ENCODE assay signal across 1 cellular context in the genomic region with DNA sequence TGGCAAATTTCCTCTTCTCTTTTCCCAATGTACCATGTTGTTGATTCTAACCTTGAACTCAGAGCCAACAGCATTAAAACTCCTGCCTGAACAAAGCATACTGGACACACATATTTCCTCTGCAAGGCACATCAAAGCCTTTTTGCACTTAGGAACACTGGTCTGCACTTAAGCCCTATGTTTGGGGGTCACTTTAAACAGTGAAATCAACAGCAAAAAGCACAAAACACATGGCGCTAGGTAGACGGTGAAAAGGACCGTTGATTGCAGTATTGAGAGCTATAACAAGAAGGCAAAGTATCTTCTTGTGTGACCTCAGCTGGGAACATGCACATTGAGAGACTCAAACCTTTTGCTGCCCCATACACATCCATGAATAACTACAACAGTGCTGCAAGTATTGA.
A peak's percentile ranks its signal among the peaks of the same experiment; 100 is the strongest.
TF ChIP-seq lines count a peak whose summit lies in the region.

No MANE protein-coding gene starts in this region.

TF ChIP-seq in HepG2, 621 proteins besides CTCF, POLR2A, EP300 and RAD21 (continued from another document and continues in another):
- TF ChIP-seq, protein P1, sequence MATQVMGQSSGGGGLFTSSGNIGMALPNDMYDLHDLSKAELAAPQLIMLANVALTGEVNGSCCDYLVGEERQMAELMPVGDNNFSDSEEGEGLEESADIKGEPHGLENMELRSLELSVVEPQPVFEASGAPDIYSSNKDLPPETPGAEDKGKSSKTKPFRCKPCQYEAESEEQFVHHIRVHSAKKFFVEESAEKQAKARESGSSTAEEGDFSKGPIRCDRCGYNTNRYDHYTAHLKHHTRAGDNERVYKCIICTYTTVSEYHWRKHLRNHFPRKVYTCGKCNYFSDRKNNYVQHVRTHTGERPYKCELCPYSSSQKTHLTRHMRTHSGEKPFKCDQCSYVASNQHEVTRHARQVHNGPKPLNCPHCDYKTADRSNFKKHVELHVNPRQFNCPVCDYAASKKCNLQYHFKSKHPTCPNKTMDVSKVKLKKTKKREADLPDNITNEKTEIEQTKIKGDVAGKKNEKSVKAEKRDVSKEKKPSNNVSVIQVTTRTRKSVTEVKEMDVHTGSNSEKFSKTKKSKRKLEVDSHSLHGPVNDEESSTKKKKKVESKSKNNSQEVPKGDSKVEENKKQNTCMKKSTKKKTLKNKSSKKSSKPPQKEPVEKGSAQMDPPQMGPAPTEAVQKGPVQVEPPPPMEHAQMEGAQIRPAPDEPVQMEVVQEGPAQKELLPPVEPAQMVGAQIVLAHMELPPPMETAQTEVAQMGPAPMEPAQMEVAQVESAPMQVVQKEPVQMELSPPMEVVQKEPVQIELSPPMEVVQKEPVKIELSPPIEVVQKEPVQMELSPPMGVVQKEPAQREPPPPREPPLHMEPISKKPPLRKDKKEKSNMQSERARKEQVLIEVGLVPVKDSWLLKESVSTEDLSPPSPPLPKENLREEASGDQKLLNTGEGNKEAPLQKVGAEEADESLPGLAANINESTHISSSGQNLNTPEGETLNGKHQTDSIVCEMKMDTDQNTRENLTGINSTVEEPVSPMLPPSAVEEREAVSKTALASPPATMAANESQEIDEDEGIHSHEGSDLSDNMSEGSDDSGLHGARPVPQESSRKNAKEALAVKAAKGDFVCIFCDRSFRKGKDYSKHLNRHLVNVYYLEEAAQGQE (IDR thresholded peaks at IDR 0.05; ENCODE audit: borderline replicate concordance in 1 of 2, low read depth in 1 of 2, low read length in 2 of 2) = peak in 1 of 2 experiments; percentile 62; a peak in 1 of 4 replicates
- TF ChIP-seq FIP1L1 (IDR thresholded peaks at IDR 0.05; ENCODE audit: borderline replicate concordance, insufficient read depth, low read depth, low read length) = no peak
- no peak for TF ChIP-seq ZNF180 (CRISPR knock-in tag; IDR thresholded peaks at IDR 0.05; ENCODE audit: borderline replicate concordance, low read depth)
- no peak for TF ChIP-seq NONO (IDR thresholded peaks at IDR 0.05)
- TF ChIP-seq NONO (CRISPR knock-in tag; conservative IDR thresholded peaks at IDR 0.05) = no peak
- no peak; the same call in 1 of the 2 replicates for TF ChIP-seq KDM4B (CRISPR knock-in tag; IDR thresholded peaks at IDR 0.05)
- TF ChIP-seq, protein P2, sequence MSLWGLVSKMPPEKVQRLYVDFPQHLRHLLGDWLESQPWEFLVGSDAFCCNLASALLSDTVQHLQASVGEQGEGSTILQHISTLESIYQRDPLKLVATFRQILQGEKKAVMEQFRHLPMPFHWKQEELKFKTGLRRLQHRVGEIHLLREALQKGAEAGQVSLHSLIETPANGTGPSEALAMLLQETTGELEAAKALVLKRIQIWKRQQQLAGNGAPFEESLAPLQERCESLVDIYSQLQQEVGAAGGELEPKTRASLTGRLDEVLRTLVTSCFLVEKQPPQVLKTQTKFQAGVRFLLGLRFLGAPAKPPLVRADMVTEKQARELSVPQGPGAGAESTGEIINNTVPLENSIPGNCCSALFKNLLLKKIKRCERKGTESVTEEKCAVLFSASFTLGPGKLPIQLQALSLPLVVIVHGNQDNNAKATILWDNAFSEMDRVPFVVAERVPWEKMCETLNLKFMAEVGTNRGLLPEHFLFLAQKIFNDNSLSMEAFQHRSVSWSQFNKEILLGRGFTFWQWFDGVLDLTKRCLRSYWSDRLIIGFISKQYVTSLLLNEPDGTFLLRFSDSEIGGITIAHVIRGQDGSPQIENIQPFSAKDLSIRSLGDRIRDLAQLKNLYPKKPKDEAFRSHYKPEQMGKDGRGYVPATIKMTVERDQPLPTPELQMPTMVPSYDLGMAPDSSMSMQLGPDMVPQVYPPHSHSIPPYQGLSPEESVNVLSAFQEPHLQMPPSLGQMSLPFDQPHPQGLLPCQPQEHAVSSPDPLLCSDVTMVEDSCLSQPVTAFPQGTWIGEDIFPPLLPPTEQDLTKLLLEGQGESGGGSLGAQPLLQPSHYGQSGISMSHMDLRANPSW (CRISPR knock-in tag; IDR thresholded peaks at IDR 0.05; ENCODE audit: borderline replicate concordance) = no peak
- no peak for TF ChIP-seq KDM3A (CRISPR knock-in tag; IDR thresholded peaks at IDR 0.05; ENCODE audit: low read depth)
- TF ChIP-seq, protein P3, sequence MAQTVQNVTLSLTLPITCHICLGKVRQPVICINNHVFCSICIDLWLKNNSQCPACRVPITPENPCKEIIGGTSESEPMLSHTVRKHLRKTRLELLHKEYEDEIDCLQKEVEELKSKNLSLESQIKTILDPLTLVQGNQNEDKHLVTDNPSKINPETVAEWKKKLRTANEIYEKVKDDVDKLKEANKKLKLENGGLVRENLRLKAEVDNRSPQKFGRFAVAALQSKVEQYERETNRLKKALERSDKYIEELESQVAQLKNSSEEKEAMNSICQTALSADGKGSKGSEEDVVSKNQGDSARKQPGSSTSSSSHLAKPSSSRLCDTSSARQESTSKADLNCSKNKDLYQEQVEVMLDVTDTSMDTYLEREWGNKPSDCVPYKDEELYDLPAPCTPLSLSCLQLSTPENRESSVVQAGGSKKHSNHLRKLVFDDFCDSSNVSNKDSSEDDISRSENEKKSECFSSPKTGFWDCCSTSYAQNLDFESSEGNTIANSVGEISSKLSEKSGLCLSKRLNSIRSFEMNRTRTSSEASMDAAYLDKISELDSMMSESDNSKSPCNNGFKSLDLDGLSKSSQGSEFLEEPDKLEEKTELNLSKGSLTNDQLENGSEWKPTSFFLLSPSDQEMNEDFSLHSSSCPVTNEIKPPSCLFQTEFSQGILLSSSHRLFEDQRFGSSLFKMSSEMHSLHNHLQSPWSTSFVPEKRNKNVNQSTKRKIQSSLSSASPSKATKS (CRISPR knock-in tag; IDR thresholded peaks at IDR 0.05) = no peak
- TF ChIP-seq ZBTB7A (CRISPR knock-in tag; IDR thresholded peaks at IDR 0.05) = no peak; the same call in 1 of the 2 replicates
- no peak for TF ChIP-seq SETDB1 (CRISPR knock-in tag; IDR thresholded peaks at IDR 0.05; ENCODE audit: borderline replicate concordance)
- TF ChIP-seq SP1 (IDR thresholded peaks at IDR 0.05) = no peak
- TF ChIP-seq SP1 (CRISPR knock-in tag; IDR thresholded peaks at IDR 0.05) = peak; percentile 26; the same call in 1 of the 2 replicates
- TF ChIP-seq ZNF205 (CRISPR knock-in tag; IDR thresholded peaks at IDR 0.05) = peak; percentile 88
- TF ChIP-seq PAWR (CRISPR knock-in tag; IDR thresholded peaks at IDR 0.05; ENCODE audit: borderline replicate concordance) = no peak
- TF ChIP-seq, protein P4, sequence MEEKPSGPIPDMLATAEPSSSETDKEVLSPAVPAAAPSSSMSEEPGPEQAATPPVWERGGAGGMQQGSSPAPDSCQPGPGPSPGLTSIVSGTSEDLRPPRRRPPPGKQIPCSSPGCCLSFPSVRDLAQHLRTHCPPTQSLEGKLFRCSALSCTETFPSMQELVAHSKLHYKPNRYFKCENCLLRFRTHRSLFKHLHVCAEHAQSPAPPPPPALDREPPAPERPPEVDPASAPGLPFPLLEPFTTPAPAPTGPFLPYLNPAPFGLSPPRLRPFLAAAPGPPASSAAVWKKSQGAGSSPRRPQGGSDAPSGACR (CRISPR knock-in tag; IDR thresholded peaks at IDR 0.05) = 0 out of 2 replicates have a peak, but pooled peaks have one; percentile 67
- TF ChIP-seq ZNF816 (CRISPR knock-in tag; IDR thresholded peaks at IDR 0.05; ENCODE audit: borderline replicate concordance) = peak; percentile 86; the same call in 1 of the 2 replicates
- TF ChIP-seq JUND (CRISPR knock-in tag; IDR thresholded peaks at IDR 0.05) = no peak
- TF ChIP-seq SMAD9 (CRISPR knock-in tag; IDR thresholded peaks at IDR 0.05) = no peak
- TF ChIP-seq, protein P5, sequence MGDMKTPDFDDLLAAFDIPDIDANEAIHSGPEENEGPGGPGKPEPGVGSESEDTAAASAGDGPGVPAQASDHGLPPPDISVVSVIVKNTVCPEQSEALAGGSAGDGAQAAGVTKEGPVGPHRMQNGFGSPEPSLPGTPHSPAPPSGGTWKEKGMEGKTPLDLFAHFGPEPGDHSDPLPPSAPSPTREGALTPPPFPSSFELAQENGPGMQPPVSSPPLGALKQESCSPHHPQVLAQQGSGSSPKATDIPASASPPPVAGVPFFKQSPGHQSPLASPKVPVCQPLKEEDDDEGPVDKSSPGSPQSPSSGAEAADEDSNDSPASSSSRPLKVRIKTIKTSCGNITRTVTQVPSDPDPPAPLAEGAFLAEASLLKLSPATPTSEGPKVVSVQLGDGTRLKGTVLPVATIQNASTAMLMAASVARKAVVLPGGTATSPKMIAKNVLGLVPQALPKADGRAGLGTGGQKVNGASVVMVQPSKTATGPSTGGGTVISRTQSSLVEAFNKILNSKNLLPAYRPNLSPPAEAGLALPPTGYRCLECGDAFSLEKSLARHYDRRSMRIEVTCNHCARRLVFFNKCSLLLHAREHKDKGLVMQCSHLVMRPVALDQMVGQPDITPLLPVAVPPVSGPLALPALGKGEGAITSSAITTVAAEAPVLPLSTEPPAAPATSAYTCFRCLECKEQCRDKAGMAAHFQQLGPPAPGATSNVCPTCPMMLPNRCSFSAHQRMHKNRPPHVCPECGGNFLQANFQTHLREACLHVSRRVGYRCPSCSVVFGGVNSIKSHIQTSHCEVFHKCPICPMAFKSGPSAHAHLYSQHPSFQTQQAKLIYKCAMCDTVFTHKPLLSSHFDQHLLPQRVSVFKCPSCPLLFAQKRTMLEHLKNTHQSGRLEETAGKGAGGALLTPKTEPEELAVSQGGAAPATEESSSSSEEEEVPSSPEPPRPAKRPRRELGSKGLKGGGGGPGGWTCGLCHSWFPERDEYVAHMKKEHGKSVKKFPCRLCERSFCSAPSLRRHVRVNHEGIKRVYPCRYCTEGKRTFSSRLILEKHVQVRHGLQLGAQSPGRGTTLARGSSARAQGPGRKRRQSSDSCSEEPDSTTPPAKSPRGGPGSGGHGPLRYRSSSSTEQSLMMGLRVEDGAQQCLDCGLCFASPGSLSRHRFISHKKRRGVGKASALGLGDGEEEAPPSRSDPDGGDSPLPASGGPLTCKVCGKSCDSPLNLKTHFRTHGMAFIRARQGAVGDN (CRISPR knock-in tag; IDR thresholded peaks at IDR 0.05) = no peak
- TF ChIP-seq, protein P6, sequence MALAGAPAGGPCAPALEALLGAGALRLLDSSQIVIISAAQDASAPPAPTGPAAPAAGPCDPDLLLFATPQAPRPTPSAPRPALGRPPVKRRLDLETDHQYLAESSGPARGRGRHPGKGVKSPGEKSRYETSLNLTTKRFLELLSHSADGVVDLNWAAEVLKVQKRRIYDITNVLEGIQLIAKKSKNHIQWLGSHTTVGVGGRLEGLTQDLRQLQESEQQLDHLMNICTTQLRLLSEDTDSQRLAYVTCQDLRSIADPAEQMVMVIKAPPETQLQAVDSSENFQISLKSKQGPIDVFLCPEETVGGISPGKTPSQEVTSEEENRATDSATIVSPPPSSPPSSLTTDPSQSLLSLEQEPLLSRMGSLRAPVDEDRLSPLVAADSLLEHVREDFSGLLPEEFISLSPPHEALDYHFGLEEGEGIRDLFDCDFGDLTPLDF (CRISPR knock-in tag; IDR thresholded peaks at IDR 0.05) = no peak
- no peak for TF ChIP-seq ZNF567 (CRISPR knock-in tag; IDR thresholded peaks at IDR 0.05; ENCODE audit: borderline replicate concordance)
- no peak for TF ChIP-seq KDM5B (CRISPR knock-in tag; IDR thresholded peaks at IDR 0.05; ENCODE audit: borderline replicate concordance)
- TF ChIP-seq SUZ12 (IDR thresholded peaks at IDR 0.05; ENCODE audit: low read depth, low read length) = no peak
- TF ChIP-seq NBN (conservative IDR thresholded peaks at IDR 0.05) = no peak
- no peak; the same call in 1 of the 2 replicates for TF ChIP-seq ZNF761 (CRISPR knock-in tag; conservative IDR thresholded peaks at IDR 0.05)
- no peak for TF ChIP-seq POLR2AphosphoS2 (IDR thresholded peaks at IDR 0.05; ENCODE audit: low read depth, low read length)
- TF ChIP-seq, protein P7, sequence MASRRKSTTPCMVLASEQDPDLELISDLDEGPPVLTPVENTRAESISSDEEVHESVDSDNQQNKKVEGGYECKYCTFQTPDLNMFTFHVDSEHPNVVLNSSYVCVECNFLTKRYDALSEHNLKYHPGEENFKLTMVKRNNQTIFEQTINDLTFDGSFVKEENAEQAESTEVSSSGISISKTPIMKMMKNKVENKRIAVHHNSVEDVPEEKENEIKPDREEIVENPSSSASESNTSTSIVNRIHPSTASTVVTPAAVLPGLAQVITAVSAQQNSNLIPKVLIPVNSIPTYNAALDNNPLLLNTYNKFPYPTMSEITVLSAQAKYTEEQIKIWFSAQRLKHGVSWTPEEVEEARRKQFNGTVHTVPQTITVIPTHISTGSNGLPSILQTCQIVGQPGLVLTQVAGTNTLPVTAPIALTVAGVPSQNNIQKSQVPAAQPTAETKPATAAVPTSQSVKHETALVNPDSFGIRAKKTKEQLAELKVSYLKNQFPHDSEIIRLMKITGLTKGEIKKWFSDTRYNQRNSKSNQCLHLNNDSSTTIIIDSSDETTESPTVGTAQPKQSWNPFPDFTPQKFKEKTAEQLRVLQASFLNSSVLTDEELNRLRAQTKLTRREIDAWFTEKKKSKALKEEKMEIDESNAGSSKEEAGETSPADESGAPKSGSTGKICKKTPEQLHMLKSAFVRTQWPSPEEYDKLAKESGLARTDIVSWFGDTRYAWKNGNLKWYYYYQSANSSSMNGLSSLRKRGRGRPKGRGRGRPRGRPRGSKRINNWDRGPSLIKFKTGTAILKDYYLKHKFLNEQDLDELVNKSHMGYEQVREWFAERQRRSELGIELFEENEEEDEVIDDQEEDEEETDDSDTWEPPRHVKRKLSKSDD (CRISPR knock-in tag; IDR thresholded peaks at IDR 0.05; ENCODE audit: low read depth) = 0 out of 2 replicates have a peak, but pooled peaks have one; percentile 59
- no peak for TF ChIP-seq ATF7 (IDR thresholded peaks at IDR 0.05)
- no peak; the same call in 1 of the 2 replicates for TF ChIP-seq ATF7 (CRISPR knock-in tag; IDR thresholded peaks at IDR 0.05)
- TF ChIP-seq ZBTB20 (CRISPR knock-in tag; IDR thresholded peaks at IDR 0.05; ENCODE audit: borderline replicate concordance, low read depth) = peak; percentile 59; the same call in 1 of the 2 replicates
- TF ChIP-seq ZNF446 (CRISPR knock-in tag; IDR thresholded peaks at IDR 0.05) = no peak
- TF ChIP-seq, protein P8, sequence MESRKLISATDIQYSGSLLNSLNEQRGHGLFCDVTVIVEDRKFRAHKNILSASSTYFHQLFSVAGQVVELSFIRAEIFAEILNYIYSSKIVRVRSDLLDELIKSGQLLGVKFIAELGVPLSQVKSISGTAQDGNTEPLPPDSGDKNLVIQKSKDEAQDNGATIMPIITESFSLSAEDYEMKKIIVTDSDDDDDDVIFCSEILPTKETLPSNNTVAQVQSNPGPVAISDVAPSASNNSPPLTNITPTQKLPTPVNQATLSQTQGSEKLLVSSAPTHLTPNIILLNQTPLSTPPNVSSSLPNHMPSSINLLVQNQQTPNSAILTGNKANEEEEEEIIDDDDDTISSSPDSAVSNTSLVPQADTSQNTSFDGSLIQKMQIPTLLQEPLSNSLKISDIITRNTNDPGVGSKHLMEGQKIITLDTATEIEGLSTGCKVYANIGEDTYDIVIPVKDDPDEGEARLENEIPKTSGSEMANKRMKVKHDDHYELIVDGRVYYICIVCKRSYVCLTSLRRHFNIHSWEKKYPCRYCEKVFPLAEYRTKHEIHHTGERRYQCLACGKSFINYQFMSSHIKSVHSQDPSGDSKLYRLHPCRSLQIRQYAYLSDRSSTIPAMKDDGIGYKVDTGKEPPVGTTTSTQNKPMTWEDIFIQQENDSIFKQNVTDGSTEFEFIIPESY (CRISPR knock-in tag; IDR thresholded peaks at IDR 0.05) = peak; percentile 98
- no peak for TF ChIP-seq ZBTB1 (CRISPR knock-in tag; IDR thresholded peaks at IDR 0.05; ENCODE audit: borderline replicate concordance)
- no peak for TF ChIP-seq ATF7-NPFF (CRISPR knock-in tag; IDR thresholded peaks at IDR 0.05; ENCODE audit: low read depth)
- TF ChIP-seq, protein P9, sequence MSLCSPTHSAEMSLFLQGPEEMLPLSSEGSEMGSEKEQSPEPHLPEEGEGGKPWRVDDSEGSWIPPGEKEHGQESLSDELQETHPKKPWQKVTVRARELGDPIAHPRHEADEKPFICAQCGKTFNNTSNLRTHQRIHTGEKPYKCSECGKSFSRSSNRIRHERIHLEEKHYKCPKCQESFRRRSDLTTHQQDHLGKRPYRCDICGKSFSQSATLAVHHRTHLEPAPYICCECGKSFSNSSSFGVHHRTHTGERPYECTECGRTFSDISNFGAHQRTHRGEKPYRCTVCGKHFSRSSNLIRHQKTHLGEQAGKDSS (CRISPR knock-in tag; IDR thresholded peaks at IDR 0.05; ENCODE audit: borderline replicate concordance, low read depth) = no peak; the same call in 1 of the 2 replicates
- TF ChIP-seq ZNF441 (CRISPR knock-in tag; IDR thresholded peaks at IDR 0.05; ENCODE audit: borderline replicate concordance) = no peak
